ENCODE assay signal across 27 cellular contexts in the genomic region with DNA sequence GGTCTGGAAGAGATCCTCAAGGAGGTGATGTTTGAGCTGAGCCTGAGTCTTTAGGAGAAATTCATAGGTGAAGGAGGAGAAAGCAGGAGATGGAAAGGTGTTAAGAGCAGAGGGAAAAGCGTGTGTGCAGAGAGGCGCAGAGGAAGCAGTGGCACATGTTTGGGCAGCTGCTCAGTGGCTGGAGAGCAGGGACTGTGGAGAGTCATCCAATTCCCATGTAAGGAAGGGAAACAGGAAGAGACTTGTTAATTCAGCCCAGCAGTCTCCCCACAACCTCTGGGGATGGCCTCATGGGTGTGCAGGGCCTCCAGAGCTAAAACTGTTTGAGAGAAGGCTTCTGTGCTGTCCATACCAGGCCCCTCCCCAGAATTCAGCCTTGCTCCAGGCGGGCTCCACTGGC. TPM values are rescaled to one million over a fixed set of nuclear protein-coding genes. Genes with fewer than 3 reads are reported as not detected.
DNase-seq lines count a peak whose midpoint lies in the region; ATAC-seq and TF ChIP-seq lines count a peak whose summit lies in the region.
"Had no signal": no experiment of that assay in that cellular context is flagged by ENCODE, and none has a peak within 500 bp of the region (broad histone marks: within the 10 kb centered on the region; RNA-seq: fewer than 3 reads in every experiment).

No MANE protein-coding gene starts in this region.

- no peak overlapping the region for H3K4me2 ChIP-seq in neuronal stem cell (ENCODE audit: insufficient read depth, low read length, poor library complexity, severe bottlenecking)

- no peak overlapping the region for H4K8ac ChIP-seq in neuronal stem cell (ENCODE audit: low read depth, low read length)

- H4K91ac ChIP-seq in neuronal stem cell (ENCODE audit: low read depth, low read length, poor library complexity): no peak overlapping the region

- H3K79me1 ChIP-seq in neuronal stem cell (ENCODE audit: low read depth, low read length): peaks cover 1% of the 10 kb centered on the region

- no peak overlapping the region for H3K14ac ChIP-seq in neuronal stem cell (ENCODE audit: low read length)

- H2BK15ac ChIP-seq in neuronal stem cell (ENCODE audit: low read length): no peak overlapping the region

- H3K4me3 ChIP-seq in endodermal cell (ENCODE audit: low read length) (no peak overlapping the region), neuronal stem cell (ENCODE audit: low read length in 2 of 2) (no peak overlapping the region), ovary (no peak overlapping the region)
- H3K4me3 ChIP-seq: ascending aorta, coronary artery, skin epidermis had no signal

- no peak for ATAC-seq in T-helper 17 cell
- ATAC-seq: left colon; stimulated activated naive B cell treated with anti-CD40 and anti-IgM and Interleukin-4, amounts not matched to agents 10 μg/mL and 1 μg/mL and 100 μg/mL, for 72 hours; T-cell had no signal

- H2BK12ac ChIP-seq in neuronal stem cell (ENCODE audit: low read length): no peak overlapping the region

- DNase-seq in activated naive CD4-positive, alpha-beta T cell treated with anti-CD3 and anti-CD28 coated beads for 36 hours: no peak
- DNase-seq in activated naive CD4-positive, alpha-beta T cell treated with Interleukin-2 at 50 U/mL for 16 hours: no peak
- DNase-seq in T-helper 17 cell (no peak), endodermal cell (no peak), neuronal stem cell (ENCODE audit: low spot score) (no peak), NCI-H510A treated with DMSO at 0.1 percent for 48 hours (lab: John Stamatoyannopoulos, UW) (no peak), SHP77 (lab: John Stamatoyannopoulos, UW) (no peak), ovary (no peak)
- DNase-seq: activated CD8-positive, alpha-beta memory T cell treated with anti-CD3 and anti-CD28 coated beads for 24 hours; caudate nucleus; CD8-positive, alpha-beta memory T cell; DMS 273 treated with DMSO at 0.1 percent for 48 hours; GOT3; HFFc6; left colon; NCI-H1048; NCI-H1694 treated with DMSO at 0.1 percent for 48 hours; retina; stimulated activated naive B cell treated with anti-CD40 and anti-IgM and Interleukin-4, amounts not matched to agents 10 μg/mL and 1 μg/mL and 100 μg/mL, for 72 hours; substantia nigra; T-cell had no signal

- 95% methylated on average over 2 to 3 of the region's 3 CpGs for WGBS in endodermal cell (ENCODE audit: insufficient coverage in 1 of 2, insufficient read length in 1 of 2), 2 experiments
- no CpG with 5 or more reads among the region's 3 CpGs for WGBS in neuronal stem cell (ENCODE audit: extremely low coverage in 2 of 2, insufficient read length in 2 of 2, insufficient replicate concordance in 1 of 2), 2 donors
- 93 to 99% (median 96%) methylated on average over 3 of the region's 3 CpGs for WGBS in ovary, 3 donors

- H2BK5ac ChIP-seq in neuronal stem cell (ENCODE audit: low read length): peak overlapping the region; percentile 31

- H3K18ac ChIP-seq in neuronal stem cell (ENCODE audit: low read length): no peak overlapping the region

- no peak overlapping the region for H2AFZ ChIP-seq in neuronal stem cell (ENCODE audit: low read length)
- H2AFZ ChIP-seq: parathyroid adenoma had no signal

- H3K27me3 Mint-ChIP-seq in activated naive CD4-positive, alpha-beta T cell treated with anti-CD3 and anti-CD28 coated beads for 36 hours (ENCODE audit: low read depth): no peaks in the 10 kb centered on the region
- H3K27me3 Mint-ChIP-seq in T-helper 17 cell (no peaks in the 10 kb centered on the region), endodermal cell (ENCODE audit: insufficient read depth) (no peaks in the 10 kb centered on the region)
- H3K27me3 Mint-ChIP-seq: CD8-positive, alpha-beta memory T cell; stimulated activated naive B cell treated with anti-CD40 and anti-IgM and Interleukin-4, amounts not matched to agents 10 μg/mL and 1 μg/mL and 100 μg/mL, for 72 hours; T-cell; type B pancreatic cell had no signal

- H3K23ac ChIP-seq in neuronal stem cell (ENCODE audit: low read depth, low read length, poor library complexity): peak overlapping the region; percentile 30

- TF ChIP-seq POLR2A in ovary (IDR thresholded peaks at IDR 0.05): no peak

- H3K4me3 Mint-ChIP-seq in activated naive CD4-positive, alpha-beta T cell treated with anti-CD3 and anti-CD28 coated beads for 36 hours: no peak overlapping the region
- H3K4me3 Mint-ChIP-seq in T-helper 17 cell: no peak overlapping the region
- no peak overlapping the region for H3K4me3 Mint-ChIP-seq in endodermal cell
- H3K4me3 Mint-ChIP-seq: CD8-positive, alpha-beta memory T cell; HFFc6; stimulated activated naive B cell treated with anti-CD40 and anti-IgM and Interleukin-4, amounts not matched to agents 10 μg/mL and 1 μg/mL and 100 μg/mL, for 72 hours; T-cell; type B pancreatic cell had no signal

- no peak overlapping the region for H3K9ac ChIP-seq in endodermal cell (ENCODE audit: extremely low read depth, low read length, poor library complexity, severe bottlenecking)
- no peak overlapping the region for H3K9ac ChIP-seq in neuronal stem cell (ENCODE audit: low read depth, low read length, poor library complexity)
- H3K9ac ChIP-seq: parathyroid adenoma had no signal

- H3K4ac ChIP-seq in neuronal stem cell (ENCODE audit: low read length): no peak overlapping the region

- intact Hi-C loops in activated naive CD4-positive, alpha-beta T cell treated with anti-CD3 and anti-CD28 coated beads for 36 hours (cut with micrococcal nuclease): no loop called here
- intact Hi-C loops in ovary (cut with DNase I): no loop called here

- H3K27ac Mint-ChIP-seq in activated naive CD4-positive, alpha-beta T cell treated with anti-CD3 and anti-CD28 coated beads for 36 hours: peak overlapping the region; percentile 14
- H3K27ac Mint-ChIP-seq in T-helper 17 cell (peak overlapping the region; percentile 29), endodermal cell (peak overlapping the region; percentile 17)
- H3K27ac Mint-ChIP-seq: HFFc6; nephron; stimulated activated naive B cell treated with anti-CD40 and anti-IgM and Interleukin-4, amounts not matched to agents 10 μg/mL and 1 μg/mL and 100 μg/mL, for 72 hours; T-cell; type B pancreatic cell had no signal

- H3K27me3 ChIP-seq in endodermal cell (ENCODE audit: control insufficient read depth, insufficient read depth, low read length, poor library complexity, severe bottlenecking) (no peaks in the 10 kb centered on the region), neuronal stem cell (ENCODE audit: control insufficient read depth in 3 of 3, insufficient read depth in 3 of 3, low read depth in 1 of 3, low read length in 3 of 3) (no peaks in the 10 kb centered on the region), ovary (no peaks in the 10 kb centered on the region)
- H3K27me3 ChIP-seq: ascending aorta had no signal

- H3K4me1 ChIP-seq in endodermal cell (ENCODE audit: control insufficient read depth, insufficient read depth, low read length) (no peaks in the 10 kb centered on the region), neuronal stem cell (ENCODE audit: control insufficient read depth in 2 of 2, insufficient read depth in 1 of 2, low read depth in 1 of 2, low read length in 2 of 2) (peaks cover 0 to 9% of the 10 kb centered on the region in 2 donors), ovary (ENCODE audit: insufficient read depth) (no peaks in the 10 kb centered on the region)
- H3K4me1 ChIP-seq: ascending aorta, parathyroid adenoma had no signal

- H3K27ac ChIP-seq in endodermal cell (ENCODE audit: low read depth, low read length): no peak overlapping the region
- H3K27ac ChIP-seq in neuronal stem cell (replicated peaks; ENCODE audit: low read length): no peak overlapping the region
- no peak overlapping the region for H3K27ac ChIP-seq in ovary
- H3K27ac ChIP-seq: ascending aorta, coronary artery, parathyroid adenoma, skin epidermis had no signal

- TF ChIP-seq EP300 in ovary (IDR thresholded peaks at IDR 0.05): no peak

- H3K36me3 ChIP-seq in endodermal cell (ENCODE audit: control insufficient read depth, insufficient read depth, low read length): peaks cover 66% of the 10 kb centered on the region
- H3K36me3 ChIP-seq in neuronal stem cell (replicated peaks in 1 of 2; ENCODE audit: control insufficient read depth in 2 of 2, insufficient read depth in 2 of 2, low read length in 2 of 2): peaks cover 12 to 92% of the 10 kb centered on the region in 2 donors
- no peaks in the 10 kb centered on the region for H3K36me3 ChIP-seq in ovary

- H3K9me3 ChIP-seq in T-helper 17 cell (ENCODE audit: control insufficient read depth, low read length, poor library complexity, severe bottlenecking) (no peaks in the 10 kb centered on the region), endodermal cell (ENCODE audit: control insufficient read depth, low read length) (no peaks in the 10 kb centered on the region), neuronal stem cell (replicated peaks in 1 of 2; ENCODE audit: control insufficient read depth in 2 of 2, insufficient read depth in 1 of 2, low read depth in 1 of 2, low read length in 2 of 2) (no peaks in the 10 kb centered on the region), ovary (no peaks in the 10 kb centered on the region)
- H3K9me3 ChIP-seq: ascending aorta had no signal

- CTCF ChIA-PET in activated naive CD4-positive, alpha-beta T cell treated with anti-CD3 and anti-CD28 coated beads for 36 hours (lab: Charles Lee): no interaction called here

- H2BK120ac ChIP-seq in neuronal stem cell (ENCODE audit: low read depth, low read length): no peak overlapping the region

- TF ChIP-seq CTCF in endodermal cell (conservative IDR thresholded peaks at IDR 0.05) (no peak), ovary (IDR thresholded peaks at IDR 0.05) (no peak)

- no peaks in the 10 kb centered on the region for H3K9me3 Mint-ChIP-seq in activated naive CD4-positive, alpha-beta T cell treated with anti-CD3 and anti-CD28 coated beads for 36 hours
- no peaks in the 10 kb centered on the region for H3K9me3 Mint-ChIP-seq in endodermal cell
- H3K9me3 Mint-ChIP-seq: CD8-positive, alpha-beta memory T cell; HFFc6; nephron; stimulated activated naive B cell treated with anti-CD40 and anti-IgM and Interleukin-4, amounts not matched to agents 10 μg/mL and 1 μg/mL and 100 μg/mL, for 72 hours; T-cell; type B pancreatic cell had no signal

- peaks cover 15% of the 10 kb centered on the region for H3K4me1 Mint-ChIP-seq in activated naive CD4-positive, alpha-beta T cell treated with anti-CD3 and anti-CD28 coated beads for 36 hours (ENCODE audit: low read depth)
- H3K4me1 Mint-ChIP-seq in T-helper 17 cell (peaks cover 23% of the 10 kb centered on the region), endodermal cell (peaks cover 9% of the 10 kb centered on the region)

- H3K36me3 Mint-ChIP-seq in activated naive CD4-positive, alpha-beta T cell treated with anti-CD3 and anti-CD28 coated beads for 36 hours (ENCODE audit: low read depth): peaks cover 23% of the 10 kb centered on the region
- H3K36me3 Mint-ChIP-seq in T-helper 17 cell (ENCODE audit: low read depth): peaks cover 10% of the 10 kb centered on the region
- peaks cover 50% of the 10 kb centered on the region for H3K36me3 Mint-ChIP-seq in endodermal cell (ENCODE audit: low read depth)

- no peak overlapping the region for H2AK5ac ChIP-seq in neuronal stem cell (ENCODE audit: low read depth, low read length)

RNA-seq across cellular contexts. Expression of gene AAR2, which starts 16.2 kb away (rescaled TPM):
- total RNA-seq in activated naive CD4-positive, alpha-beta T cell treated with anti-CD3 and anti-CD28 coated beads for 36 hours: 10 to 100 TPM; 15.5 to 17.3 TPM
- 10 to 100 TPM; 16.7 to 23.0 TPM for total RNA-seq in T-helper 17 cell
- total RNA-seq in endodermal cell: 10 to 100 TPM; 23.5 to 24.3 TPM
- polyA plus RNA-seq in endodermal cell (2013, experiment 1 of 2): 31.3 TPM
- polyA plus RNA-seq in endodermal cell (2013, experiment 2 of 2): 27.6 TPM
- polyA plus RNA-seq in neuronal stem cell (2013, experiment 1 of 2): 19.2 TPM
- 19.6 TPM for polyA plus RNA-seq in neuronal stem cell (2013, experiment 2 of 2)
- total RNA-seq in ovary: 10 to 100 TPM; 19.7 to 30.9 (median 26.6) TPM
- 10 to 100 TPM; 24.4 to 40.2 TPM for polyA plus RNA-seq in ovary

RNA-seq across cellular contexts. Expression of gene DLGAP4, which starts 53.6 kb away (rescaled TPM):
- total RNA-seq in activated naive CD4-positive, alpha-beta T cell treated with anti-CD3 and anti-CD28 coated beads for 36 hours: 10 to 100 TPM in 1 of 2 experiments, 1 to 10 TPM in 1; 9.2 to 13.7 TPM
- total RNA-seq in T-helper 17 cell (10 to 100 TPM; 33.9 to 45.4 TPM), endodermal cell (10 to 100 TPM; 62.9 to 78.2 TPM), ovary (10 to 100 TPM; 18.2 to 75.9 (median 62.5) TPM)
- 94.6 TPM for polyA plus RNA-seq in endodermal cell (2013, experiment 1 of 2)
- polyA plus RNA-seq in endodermal cell (2013, experiment 2 of 2): 90.8 TPM
- polyA plus RNA-seq in neuronal stem cell (2013, experiment 1 of 2): 98.6 TPM
- 99.8 TPM for polyA plus RNA-seq in neuronal stem cell (2013, experiment 2 of 2)
- polyA plus RNA-seq in ovary: 10 to 100 TPM; 38.4 to 53.1 TPM
